In the genomic region with DNA sequence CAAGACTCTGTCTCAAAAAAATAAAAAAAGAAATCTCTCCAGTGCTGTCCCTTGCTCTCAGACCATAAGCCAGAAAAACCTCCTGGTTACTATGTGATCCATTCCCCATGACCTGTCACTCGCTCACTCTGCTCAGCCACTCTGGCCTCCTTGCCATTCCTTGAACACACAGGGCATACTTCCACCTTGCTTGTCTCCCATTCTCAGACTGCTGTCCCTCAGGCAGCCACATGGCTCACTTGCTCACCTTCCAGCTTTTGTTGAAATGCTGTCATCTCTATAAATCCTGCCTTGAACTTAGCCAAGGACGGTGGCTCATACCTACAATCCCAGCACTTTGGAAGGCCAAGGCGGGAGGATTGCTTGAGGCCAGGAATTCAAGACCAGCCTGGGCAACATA, we compare ENCODE assay signal across 33 cellular contexts.
DNase-seq lines count a peak whose midpoint lies in the region; ATAC-seq, FAIRE-seq and TF ChIP-seq lines count a peak whose summit lies in the region.
"Had no signal": no experiment of that assay in that cellular context is flagged by ENCODE, and none has a peak within 500 bp of the region (broad histone marks: within the 10 kb centered on the region; RNA-seq: fewer than 3 reads in every experiment).

No MANE protein-coding gene starts in this region.

- TF ChIP-seq POLR2A in ovary (IDR thresholded peaks at IDR 0.05) (no peak), GM12891 (IDR thresholded peaks at IDR 0.05; ENCODE audit: low read depth, low read length) (no peak)

- peak overlapping the region; percentile 24 for H3K27ac ChIP-seq in WERI-Rb-1
- no peak overlapping the region for H3K27ac ChIP-seq in coronary artery
- no peak overlapping the region for H3K27ac ChIP-seq in ovary
- H3K27ac ChIP-seq: adrenal gland, lower lobe of right lung, pancreas, right atrium auricular region, tibial artery had no signal

- H3K27me3 Mint-ChIP-seq in activated CD8-positive, alpha-beta T cell treated with anti-CD3 and anti-CD28 coated beads, Interleukin-2, amount 10 ng/mL, durations not matched to agents 7 days and 5 days (ENCODE audit: low read depth) = peaks cover 4% of the 10 kb centered on the region
- peaks cover 2% of the 10 kb centered on the region for H3K27me3 Mint-ChIP-seq in activated CD8-positive, alpha-beta T cell treated with anti-CD3 and anti-CD28 coated beads for 36 hours
- H3K27me3 Mint-ChIP-seq: CD8-positive, alpha-beta memory T cell had no signal

- peaks cover 26% of the 10 kb centered on the region for H3K4me1 Mint-ChIP-seq in activated CD8-positive, alpha-beta T cell treated with anti-CD3 and anti-CD28 coated beads, Interleukin-2, amount 10 ng/mL, durations not matched to agents 7 days and 5 days (ENCODE audit: low read depth)
- peaks cover 22% of the 10 kb centered on the region for H3K4me1 Mint-ChIP-seq in activated CD8-positive, alpha-beta T cell treated with anti-CD3 and anti-CD28 coated beads for 36 hours (ENCODE audit: low read depth)

- H3K36me3 Mint-ChIP-seq in activated CD8-positive, alpha-beta T cell treated with anti-CD3 and anti-CD28 coated beads, Interleukin-2, amount 10 ng/mL, durations not matched to agents 7 days and 5 days (ENCODE audit: low read depth) = no peaks in the 10 kb centered on the region
- H3K36me3 Mint-ChIP-seq in activated CD8-positive, alpha-beta T cell treated with anti-CD3 and anti-CD28 coated beads for 36 hours (ENCODE audit: low read depth) = no peaks in the 10 kb centered on the region
- H3K36me3 Mint-ChIP-seq: brain; CD8-positive, alpha-beta memory T cell; natural killer cell treated with Interleukin-12 subunit alpha and Interleukin-12 subunit beta and Interleukin-15 and Interleukin-18, amount 100 ng/mL, for 72 hours had no signal

- no peak for DNase-seq in activated CD8-positive, alpha-beta T cell treated with anti-CD3 and anti-CD28 coated beads, Interleukin-2, amount 10 ng/mL, durations not matched to agents 7 days and 5 days
- no peak for DNase-seq in activated CD8-positive, alpha-beta T cell treated with anti-CD3 and anti-CD28 coated beads for 36 hours
- DNase-seq in WERI-Rb-1 (peak; percentile 62), kidney tubule cell (ENCODE audit: low spot score) (peak; percentile 87), NCI-H446 (lab: John Stamatoyannopoulos, UW) (no peak), coronary artery (ENCODE audit: low spot score) (no peak), ovary (no peak), GM12891 (ENCODE audit: insufficient read length, low spot score) (no peak)
- DNase-seq: activated CD4-positive, alpha-beta T cell treated with anti-CD3 and anti-CD28 coated beads, Interleukin-2, amount 10 ng/mL, durations not matched to agents 24 days and 14 days; activated naive CD4-positive, alpha-beta T cell treated with Interleukin-2 at 50 U/mL for 16 hours; CD8-positive, alpha-beta memory T cell; glutamatergic neuron; GOT3; KG1; lower lobe of right lung; MM.1S; NCI-H1417; NCI-H2029 treated with DMSO at 0.1 percent for 48 hours; NCI-H2227 treated with DMSO at 0.1 percent for 48 hours; NCI-H774; pancreas; SK-N-SH; stimulated activated CD4-positive, alpha-beta T cell treated with anti-CD3 and anti-CD28 coated beads, Interleukin-1b, Interleukin-23, amount 100 ng/mL, for 48 hours; stimulated activated CD8-positive, alpha-beta memory T cell treated with anti-CD3 and anti-CD28 coated beads, Interleukin-4, amount 100 ng/mL, for 48 hours had no signal

- H3K27me3 ChIP-seq in WERI-Rb-1 (ENCODE audit: insufficient read depth, low read depth, severe bottlenecking) (no peaks in the 10 kb centered on the region), ovary (no peaks in the 10 kb centered on the region)
- H3K27me3 ChIP-seq: adrenal gland, pancreas, right atrium auricular region, tibial artery had no signal

- H3K36me3 ChIP-seq in WERI-Rb-1 (no peaks in the 10 kb centered on the region), ovary (no peaks in the 10 kb centered on the region)
- H3K36me3 ChIP-seq: adrenal gland, lower lobe of right lung, pancreas, right atrium auricular region, tibial artery had no signal

- POLR2A ChIA-PET in activated CD8-positive, alpha-beta T cell treated with anti-CD3 and anti-CD28 coated beads, Interleukin-2, amount 10 ng/mL, durations not matched to agents 7 days and 5 days (lab: Charles Lee) = no interaction called here
- POLR2A ChIA-PET in activated CD8-positive, alpha-beta T cell treated with anti-CD3 and anti-CD28 coated beads for 36 hours (lab: Charles Lee) = no interaction called here

- FAIRE-seq in GM12891 (lab: Jason Lieb, UNC) = no peak
- FAIRE-seq: A549, GM18507, keratinocyte, pancreas had no signal

- H3K9me3 ChIP-seq in WERI-Rb-1 (ENCODE audit: severe bottlenecking) = no peaks in the 10 kb centered on the region
- no peaks in the 10 kb centered on the region for H3K9me3 ChIP-seq in ovary
- H3K9me3 ChIP-seq: A549, adrenal gland, lower lobe of right lung, pancreas, right atrium auricular region, SK-N-SH, tibial artery had no signal

- no peaks in the 10 kb centered on the region for H3K4me1 ChIP-seq in ovary (ENCODE audit: insufficient read depth)
- H3K4me1 ChIP-seq: right atrium auricular region, tibial artery had no signal

- ATAC-seq in activated CD8-positive, alpha-beta T cell treated with anti-CD3 and anti-CD28 coated beads, Interleukin-2, amount 10 ng/mL, durations not matched to agents 7 days and 5 days = no peak
- no peak for ATAC-seq in activated CD8-positive, alpha-beta T cell treated with anti-CD3 and anti-CD28 coated beads for 36 hours
- ATAC-seq: lower lobe of right lung; natural killer cell treated with Interleukin-12 subunit alpha and Interleukin-12 subunit beta and Interleukin-15 and Interleukin-18, amount 100 ng/mL, for 72 hours; pancreas had no signal

- intact Hi-C loops in activated CD8-positive, alpha-beta T cell treated with anti-CD3 and anti-CD28 coated beads for 36 hours (cut with micrococcal nuclease) = no loop called here
- intact Hi-C loops in ovary (cut with DNase I) = no loop called here

- WGBS in ovary, 3 donors = 93 to 95% (median 94%) methylated on average over 3 of the region's 3 CpGs

- no peak overlapping the region for H3K4me3 ChIP-seq in WERI-Rb-1 (ENCODE audit: low read depth, low read length)
- no peak overlapping the region for H3K4me3 ChIP-seq in coronary artery
- no peak overlapping the region for H3K4me3 ChIP-seq in ovary
- H3K4me3 ChIP-seq: A549, adrenal gland, lower lobe of right lung, pancreas, right atrium auricular region, smooth muscle cell, tibial artery had no signal

- no peak for TF ChIP-seq CTCF in activated CD8-positive, alpha-beta T cell treated with anti-CD3 and anti-CD28 coated beads for 36 hours (IDR thresholded peaks at IDR 0.05)
- TF ChIP-seq CTCF in WERI-Rb-1 (IDR thresholded peaks at IDR 0.05; ENCODE audit: low read depth, low read length) (0 out of 2 replicates have a peak, but pooled peaks have one; percentile 23), coronary artery (IDR thresholded peaks at IDR 0.05) (no peak), ovary (IDR thresholded peaks at IDR 0.05) (no peak)

- TF ChIP-seq EP300 in ovary (IDR thresholded peaks at IDR 0.05) = no peak

- CTCF ChIA-PET in activated CD8-positive, alpha-beta T cell treated with anti-CD3 and anti-CD28 coated beads, Interleukin-2, amount 10 ng/mL, durations not matched to agents 7 days and 5 days (lab: Charles Lee) = interaction anchor here (0.6 kb wide), 1 partner anchor 96 kb away, joined by 3 read pairs; no protein-coding TSS in a partner anchor
- CTCF ChIA-PET in activated CD8-positive, alpha-beta T cell treated with anti-CD3 and anti-CD28 coated beads for 36 hours (lab: Charles Lee) = interaction anchor here (0.6 kb wide), 1 partner anchor 41 kb away, joined by 3 read pairs; no protein-coding TSS in a partner anchor

- peak overlapping the region; percentile 2 for H3K27ac Mint-ChIP-seq in activated CD8-positive, alpha-beta T cell treated with anti-CD3 and anti-CD28 coated beads, Interleukin-2, amount 10 ng/mL, durations not matched to agents 7 days and 5 days
- H3K27ac Mint-ChIP-seq in activated CD8-positive, alpha-beta T cell treated with anti-CD3 and anti-CD28 coated beads for 36 hours = no peak overlapping the region
- H3K27ac Mint-ChIP-seq: activated CD4-positive, alpha-beta T cell treated with anti-CD3 and anti-CD28 coated beads, Interleukin-2, amount 10 ng/mL, durations not matched to agents 24 days and 14 days; CD8-positive, alpha-beta memory T cell; natural killer cell treated with Interleukin-12 subunit alpha and Interleukin-12 subunit beta and Interleukin-15 and Interleukin-18, amount 100 ng/mL, for 72 hours had no signal

- no peaks in the 10 kb centered on the region for H3K9me3 Mint-ChIP-seq in activated CD8-positive, alpha-beta T cell treated with anti-CD3 and anti-CD28 coated beads, Interleukin-2, amount 10 ng/mL, durations not matched to agents 7 days and 5 days (ENCODE audit: insufficient read depth)
- no peaks in the 10 kb centered on the region for H3K9me3 Mint-ChIP-seq in activated CD8-positive, alpha-beta T cell treated with anti-CD3 and anti-CD28 coated beads for 36 hours
- H3K9me3 Mint-ChIP-seq: brain; CD8-positive, alpha-beta memory T cell; natural killer cell treated with Interleukin-12 subunit alpha and Interleukin-12 subunit beta and Interleukin-15 and Interleukin-18, amount 100 ng/mL, for 72 hours had no signal

- H3K4me3 Mint-ChIP-seq in activated CD8-positive, alpha-beta T cell treated with anti-CD3 and anti-CD28 coated beads, Interleukin-2, amount 10 ng/mL, durations not matched to agents 7 days and 5 days = no peak overlapping the region
- H3K4me3 Mint-ChIP-seq in activated CD8-positive, alpha-beta T cell treated with anti-CD3 and anti-CD28 coated beads for 36 hours = no peak overlapping the region
- H3K4me3 Mint-ChIP-seq: activated CD4-positive, alpha-beta T cell treated with anti-CD3 and anti-CD28 coated beads, Interleukin-2, amount 10 ng/mL, durations not matched to agents 24 days and 14 days; brain; CD8-positive, alpha-beta memory T cell; natural killer cell treated with Interleukin-12 subunit alpha and Interleukin-12 subunit beta and Interleukin-15 and Interleukin-18, amount 100 ng/mL, for 72 hours had no signal

TF ChIP-seq in GM12891, 5 proteins besides CTCF, POLR2A, EP300 and RAD21:
- TF ChIP-seq POU2F2 (IDR thresholded peaks at IDR 0.05; ENCODE audit: low read depth, low read length) (no peak), PAX5 (IDR thresholded peaks at IDR 0.05; ENCODE audit: insufficient read depth, low read length, severe bottlenecking) (no peak), TAF1 (IDR thresholded peaks at IDR 0.05; ENCODE audit: low read depth, low read length) (no peak)

Comparison
In these comparisons a context has a peak if more than half of its experiments do, and no peak if none do; other contexts are left out.
1. DNase-seq: peak in WERI-Rb-1 (single experiment) and kidney tubule cell (single experiment); none in activated CD8-positive, alpha-beta T cell treated with anti-CD3 and anti-CD28 coated beads, Interleukin-2, amount 10 ng/mL, durations not matched to agents 7 days and 5 days (single experiment), activated CD8-positive, alpha-beta T cell treated with anti-CD3 and anti-CD28 coated beads for 36 hours (single experiment), NCI-H446 (0 of 2), coronary artery (single experiment), ovary (0 of 5) and GM12891 (single experiment).